ENCODE assay signal across 9 cellular contexts in the genomic region with DNA sequence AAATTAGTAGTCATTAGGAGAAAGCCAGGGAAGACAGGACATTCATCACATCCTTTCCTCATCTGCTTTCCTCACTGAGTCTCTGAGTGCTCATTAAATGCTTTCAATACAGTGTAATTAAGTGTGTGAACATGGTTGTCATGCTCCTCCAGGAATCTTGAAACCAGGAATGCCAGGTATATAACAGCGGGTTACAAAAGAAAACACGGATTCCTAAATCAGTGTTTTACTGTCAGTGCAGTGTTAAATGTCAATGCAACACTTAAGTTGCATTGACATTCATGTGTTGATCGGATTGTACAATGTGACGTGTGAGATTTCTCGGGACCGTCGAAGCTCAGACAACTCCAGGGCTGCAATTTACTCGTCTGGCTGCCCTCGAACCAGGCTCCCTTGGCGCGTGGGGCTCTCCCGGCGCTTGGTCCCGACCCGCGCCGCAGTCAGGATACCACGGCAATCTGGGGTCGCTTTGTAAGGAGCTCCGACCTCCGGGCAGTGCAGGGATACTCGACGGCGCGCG. TPM values are rescaled to one million over a fixed set of nuclear protein-coding genes. Genes with fewer than 3 reads are reported as not detected.
DNase-seq lines count a peak whose midpoint lies in the region; ATAC-seq lines count a peak whose summit lies in the region.
"Had no signal": no experiment of that assay in that cellular context is flagged by ENCODE, and none has a peak within 500 bp of the region (broad histone marks: within the 10 kb centered on the region; RNA-seq: fewer than 3 reads in every experiment).

No MANE protein-coding gene starts in this region.

- H3K36me3 Mint-ChIP-seq in activated naive CD4-positive, alpha-beta T cell treated with anti-CD3 and anti-CD28 coated beads for 36 hours (ENCODE audit: low read depth), result peaks cover 2% of the 10 kb centered on the region
- H3K36me3 Mint-ChIP-seq in activated naive CD4-positive, alpha-beta T cell treated with anti-CD3 and anti-CD28 coated beads, Interleukin-2, amount 50 U/mL, for 72 hours, result peaks cover 17 to 20% of the 10 kb centered on the region in 2 donors
- peaks cover 4% of the 10 kb centered on the region for H3K36me3 Mint-ChIP-seq in activated T-helper 1 cell treated with anti-CD3 and anti-CD28 coated beads, Interleukin-12 subunit alpha, Interleukin-12 subunit beta, Interleukin-2, Interleukin-4 antibody, amounts not matched to agents 30 ng/mL and 10 ng/mL and 1 ng/mL, durations not matched to agents 14 hours and 24 hours and 36 hours (ENCODE audit: low read depth)
- H3K36me3 Mint-ChIP-seq in immature natural killer cell, result peaks cover 0 to 5% (median 0%) of the 10 kb centered on the region in 3 donors

- peak overlapping the region; percentile 66 for H3K4me3 Mint-ChIP-seq in activated naive CD4-positive, alpha-beta T cell treated with anti-CD3 and anti-CD28 coated beads for 36 hours
- peak overlapping the region; percentile 72 for H3K4me3 Mint-ChIP-seq in activated T-helper 1 cell treated with anti-CD3 and anti-CD28 coated beads, Interleukin-12 subunit alpha, Interleukin-12 subunit beta, Interleukin-2, Interleukin-4 antibody, amounts not matched to agents 30 ng/mL and 10 ng/mL and 1 ng/mL, durations not matched to agents 14 hours and 24 hours and 36 hours
- H3K4me3 Mint-ChIP-seq in immature natural killer cell, result peak overlapping the region; percentile 19 to 71 (median 50)

- intact Hi-C loops in activated naive CD4-positive, alpha-beta T cell treated with anti-CD3 and anti-CD28 coated beads for 36 hours (cut with micrococcal nuclease), result loop anchor here (5.0 to 10.0 kb wide), 4 partner anchors 132 to 750 kb away; a partner anchor contains a TSS
- intact Hi-C loops in activated T-helper 1 cell treated with anti-CD3 and anti-CD28 coated beads, Interleukin-12 subunit alpha, Interleukin-12 subunit beta, Interleukin-2, Interleukin-4 antibody, amounts not matched to agents 30 ng/mL and 10 ng/mL and 1 ng/mL, durations not matched to agents 14 hours and 24 hours and 36 hours (cut with micrococcal nuclease), result loop anchor here (1.0 to 10.0 kb wide), 5 partner anchors 10 to 1170 kb away; a partner anchor contains a TSS

- H3K27ac ChIP-seq in subcutaneous abdominal adipose tissue (ENCODE audit: low read depth, low read length), result no peak overlapping the region
- H3K27ac ChIP-seq: right lobe of liver had no signal

- H3K27me3 ChIP-seq in subcutaneous abdominal adipose tissue (ENCODE audit: control insufficient read depth in 5 of 5, insufficient read depth in 4 of 5, low read length in 5 of 5), result peaks cover 40 to 59% (median 50%) of the 10 kb centered on the region in 5 donors

- H3K27ac Mint-ChIP-seq in activated naive CD4-positive, alpha-beta T cell treated with anti-CD3 and anti-CD28 coated beads for 36 hours, result peak overlapping the region; percentile 15
- no peak overlapping the region for H3K27ac Mint-ChIP-seq in activated naive CD4-positive, alpha-beta T cell treated with anti-CD3 and anti-CD28 coated beads, Interleukin-2, amount 50 U/mL, for 72 hours
- H3K27ac Mint-ChIP-seq in activated T-helper 1 cell treated with anti-CD3 and anti-CD28 coated beads, Interleukin-12 subunit alpha, Interleukin-12 subunit beta, Interleukin-2, Interleukin-4 antibody, amounts not matched to agents 30 ng/mL and 10 ng/mL and 1 ng/mL, durations not matched to agents 14 hours and 24 hours and 36 hours, result peak overlapping the region; percentile 68
- H3K27ac Mint-ChIP-seq in immature natural killer cell, result peak overlapping the region in 3 of 6 donors; percentile 56 to 77 (median 67)

- no peak overlapping the region for H3K9ac ChIP-seq in subcutaneous abdominal adipose tissue (ENCODE audit: low read length in 5 of 5)

- peaks cover 1 to 20% (median 10%) of the 10 kb centered on the region in 5 donors for H3K4me1 ChIP-seq in subcutaneous abdominal adipose tissue (ENCODE audit: control insufficient read depth in 5 of 5, insufficient read depth in 5 of 5, low read length in 5 of 5)

- no peaks in the 10 kb centered on the region for H3K9me3 Mint-ChIP-seq in activated naive CD4-positive, alpha-beta T cell treated with anti-CD3 and anti-CD28 coated beads for 36 hours
- H3K9me3 Mint-ChIP-seq in activated naive CD4-positive, alpha-beta T cell treated with anti-CD3 and anti-CD28 coated beads, Interleukin-2, amount 50 U/mL, for 72 hours, result peaks cover 3 to 5% of the 10 kb centered on the region in 2 donors
- H3K9me3 Mint-ChIP-seq in activated T-helper 1 cell treated with anti-CD3 and anti-CD28 coated beads, Interleukin-12 subunit alpha, Interleukin-12 subunit beta, Interleukin-2, Interleukin-4 antibody, amounts not matched to agents 30 ng/mL and 10 ng/mL and 1 ng/mL, durations not matched to agents 14 hours and 24 hours and 36 hours, result peaks cover 3% of the 10 kb centered on the region
- H3K9me3 Mint-ChIP-seq in immature natural killer cell, result peaks cover 0 to 14% (median 2%) of the 10 kb centered on the region in 6 donors

- CTCF ChIA-PET in activated naive CD4-positive, alpha-beta T cell treated with anti-CD3 and anti-CD28 coated beads for 36 hours (lab: Charles Lee), result interaction anchor here (1.4 kb wide), 1 partner anchor 644 kb away, joined by 3 read pairs; no protein-coding TSS in a partner anchor

- H3K27me3 Mint-ChIP-seq in activated naive CD4-positive, alpha-beta T cell treated with anti-CD3 and anti-CD28 coated beads for 36 hours (ENCODE audit: low read depth), result peaks cover 52% of the 10 kb centered on the region
- H3K27me3 Mint-ChIP-seq in activated T-helper 1 cell treated with anti-CD3 and anti-CD28 coated beads, Interleukin-12 subunit alpha, Interleukin-12 subunit beta, Interleukin-2, Interleukin-4 antibody, amounts not matched to agents 30 ng/mL and 10 ng/mL and 1 ng/mL, durations not matched to agents 14 hours and 24 hours and 36 hours (ENCODE audit: insufficient read depth), result peaks cover 67% of the 10 kb centered on the region
- peaks cover 45 to 65% (median 60%) of the 10 kb centered on the region in 3 donors for H3K27me3 Mint-ChIP-seq in immature natural killer cell (ENCODE audit: low read depth in 3 of 3)

- peaks cover 12% of the 10 kb centered on the region for H3K4me1 Mint-ChIP-seq in activated naive CD4-positive, alpha-beta T cell treated with anti-CD3 and anti-CD28 coated beads for 36 hours (ENCODE audit: low read depth)
- H3K4me1 Mint-ChIP-seq in activated T-helper 1 cell treated with anti-CD3 and anti-CD28 coated beads, Interleukin-12 subunit alpha, Interleukin-12 subunit beta, Interleukin-2, Interleukin-4 antibody, amounts not matched to agents 30 ng/mL and 10 ng/mL and 1 ng/mL, durations not matched to agents 14 hours and 24 hours and 36 hours (ENCODE audit: low read depth), result peaks cover 27% of the 10 kb centered on the region
- peaks cover 18 to 31% of the 10 kb centered on the region in 2 donors for H3K4me1 Mint-ChIP-seq in immature natural killer cell

- no peak for DNase-seq in activated naive CD4-positive, alpha-beta T cell treated with anti-CD3 and anti-CD28 coated beads for 36 hours
- DNase-seq in activated naive CD4-positive, alpha-beta T cell treated with anti-CD3 and anti-CD28 coated beads, Interleukin-2, amount 50 U/mL, for 72 hours (ENCODE audit: low spot score in 2 of 2), result no peak
- no peak for DNase-seq in activated T-helper 1 cell treated with anti-CD3 and anti-CD28 coated beads, Interleukin-12 subunit alpha, Interleukin-12 subunit beta, Interleukin-2, Interleukin-4 antibody, amounts not matched to agents 30 ng/mL and 10 ng/mL and 1 ng/mL, durations not matched to agents 14 hours and 24 hours and 36 hours (ENCODE audit: low spot score)
- DNase-seq in immature natural killer cell, result no peak
- DNase-seq in stimulated activated CD4-positive, alpha-beta T cell treated with anti-CD3 and anti-CD28 coated beads, Interleukin-15, amount 100 ng/mL, for 24 hours, result no peak
- DNase-seq in central memory CD4-positive, alpha-beta T cell, result no peak

- ATAC-seq in activated naive CD4-positive, alpha-beta T cell treated with anti-CD3 and anti-CD28 coated beads, Interleukin-2, amount 50 U/mL, for 72 hours, result no peak
- ATAC-seq in HG03025 (IDR thresholded peaks at IDR 0.05; ENCODE audit: low FRiP score, unreplicated experiment), result no peak
- ATAC-seq: right lobe of liver had no signal

- H3K4me3 ChIP-seq in subcutaneous abdominal adipose tissue (ENCODE audit: low read depth in 1 of 5, low read length in 5 of 5), result peak overlapping the region in 4 of 5 donors; percentile 11 to 47 (median 40)

- no peaks in the 10 kb centered on the region for H3K36me3 ChIP-seq in subcutaneous abdominal adipose tissue (ENCODE audit: control insufficient read depth in 5 of 5, insufficient read depth in 5 of 5, low read length in 5 of 5)
- H3K36me3 ChIP-seq: right lobe of liver had no signal

- peaks cover 0 to 3% (median 0%) of the 10 kb centered on the region in 5 donors for H3K9me3 ChIP-seq in subcutaneous abdominal adipose tissue (ENCODE audit: control insufficient read depth in 5 of 5, low read length in 5 of 5)
- H3K9me3 ChIP-seq: right lobe of liver had no signal

RNA-seq across cellular contexts. Expression of a gene that starts 0.5 kb away (rescaled TPM):
- not detected for total RNA-seq in activated naive CD4-positive, alpha-beta T cell treated with anti-CD3 and anti-CD28 coated beads for 36 hours
- under 1 TPM in 1 of 2 donors, not detected in 1; 0.19 TPM for total RNA-seq in activated naive CD4-positive, alpha-beta T cell treated with anti-CD3 and anti-CD28 coated beads, Interleukin-2, amount 50 U/mL, for 72 hours
- total RNA-seq in activated T-helper 1 cell treated with anti-CD3 and anti-CD28 coated beads, Interleukin-12 subunit alpha, Interleukin-12 subunit beta, Interleukin-2, Interleukin-4 antibody, amounts not matched to agents 30 ng/mL and 10 ng/mL and 1 ng/mL, durations not matched to agents 14 hours and 24 hours and 36 hours, result 0.18 TPM in 1 of 2 replicates, not detected in the other
- not detected for polyA plus RNA-seq in immature natural killer cell
- total RNA-seq: right lobe of liver had no signal

RNA-seq across cellular contexts. Expression of a gene that starts 23.9 kb away (rescaled TPM):
- total RNA-seq in activated naive CD4-positive, alpha-beta T cell treated with anti-CD3 and anti-CD28 coated beads for 36 hours, result 10 to 100 TPM; 28.2 to 32.1 TPM
- 10 to 100 TPM; 42.9 to 48.7 TPM for total RNA-seq in activated naive CD4-positive, alpha-beta T cell treated with anti-CD3 and anti-CD28 coated beads, Interleukin-2, amount 50 U/mL, for 72 hours
- 59.3 and 66.5 TPM in 2 replicates for total RNA-seq in activated T-helper 1 cell treated with anti-CD3 and anti-CD28 coated beads, Interleukin-12 subunit alpha, Interleukin-12 subunit beta, Interleukin-2, Interleukin-4 antibody, amounts not matched to agents 30 ng/mL and 10 ng/mL and 1 ng/mL, durations not matched to agents 14 hours and 24 hours and 36 hours
- polyA plus RNA-seq in immature natural killer cell, result 10 to 100 TPM; 23.4 to 52.9 (median 29.6) TPM

RNA-seq across cellular contexts. Expression of a gene that starts 28.7 kb away (rescaled TPM):
- 10 to 100 TPM; 64.5 to 69.4 TPM for total RNA-seq in activated naive CD4-positive, alpha-beta T cell treated with anti-CD3 and anti-CD28 coated beads for 36 hours
- total RNA-seq in activated naive CD4-positive, alpha-beta T cell treated with anti-CD3 and anti-CD28 coated beads, Interleukin-2, amount 50 U/mL, for 72 hours, result 10 to 100 TPM; 57.3 to 91.3 TPM
- 78.7 and 84.4 TPM in 2 replicates for total RNA-seq in activated T-helper 1 cell treated with anti-CD3 and anti-CD28 coated beads, Interleukin-12 subunit alpha, Interleukin-12 subunit beta, Interleukin-2, Interleukin-4 antibody, amounts not matched to agents 30 ng/mL and 10 ng/mL and 1 ng/mL, durations not matched to agents 14 hours and 24 hours and 36 hours
- polyA plus RNA-seq in immature natural killer cell, result 100 to 1,000 TPM in 1 of 3 donors, 10 to 100 TPM in 2; 80.5 to 112 (median 82.6) TPM

Comparison
In these comparisons a context has a peak if more than half of its experiments do, and no peak if none do; other contexts are left out.
1. H3K27ac Mint-ChIP-seq: peak in activated naive CD4-positive, alpha-beta T cell treated with anti-CD3 and anti-CD28 coated beads for 36 hours (single experiment) and activated T-helper 1 cell treated with anti-CD3 and anti-CD28 coated beads, Interleukin-12 subunit alpha, Interleukin-12 subunit beta, Interleukin-2, Interleukin-4 antibody, amounts not matched to agents 30 ng/mL and 10 ng/mL and 1 ng/mL, durations not matched to agents 14 hours and 24 hours and 36 hours (single experiment); none in activated naive CD4-positive, alpha-beta T cell treated with anti-CD3 and anti-CD28 coated beads, Interleukin-2, amount 50 U/mL, for 72 hours (0 of 2).
2. Peak in every context shown above with its lines, with median percentiles within 50 percentile points of each other: H3K4me3 Mint-ChIP-seq.